In the genomic region with DNA sequence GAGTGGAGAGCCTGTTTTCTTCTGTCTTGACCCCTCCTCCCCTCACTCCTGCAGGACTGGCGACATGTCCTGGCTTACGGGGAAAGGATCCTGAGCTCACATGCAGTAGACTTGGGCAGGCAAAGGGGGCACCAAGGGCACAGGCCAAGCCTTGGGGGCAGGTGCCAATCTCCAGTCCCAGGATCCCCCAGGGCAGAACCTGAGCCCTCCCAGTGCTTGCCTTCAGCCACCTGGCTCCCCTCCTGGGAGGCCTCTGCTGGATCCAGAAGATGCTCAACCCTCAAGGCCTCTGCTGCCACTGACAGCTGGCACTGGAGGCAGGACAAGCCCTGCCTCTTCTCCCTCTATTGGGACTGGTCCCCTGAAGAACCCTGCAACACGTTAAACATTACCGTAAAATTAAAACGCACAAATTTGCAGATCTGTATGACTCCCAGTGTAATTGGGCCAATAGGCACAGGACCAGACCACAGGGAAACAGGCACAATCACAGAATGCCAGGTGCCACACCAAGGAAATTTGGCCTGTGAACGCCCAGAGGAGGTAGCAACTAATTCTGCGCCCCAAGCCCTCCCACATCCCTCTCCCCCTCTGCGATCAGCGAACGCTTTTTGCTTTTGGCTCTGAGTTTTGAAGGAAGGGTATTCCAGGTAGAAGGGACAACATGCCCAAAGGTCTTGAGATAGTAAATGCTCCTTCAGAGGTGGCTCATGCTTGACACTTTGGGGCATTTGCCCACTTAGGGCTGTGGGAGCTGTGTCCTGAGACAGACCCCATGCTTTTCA, we compare ENCODE assay signal across 1 cellular context.
TF ChIP-seq lines count a peak whose summit lies in the region.

No MANE protein-coding gene starts in this region.

TF ChIP-seq in K562, 482 proteins besides CTCF, POLR2A, EP300 and RAD21 (continued from another document):
- TF ChIP-seq MED1 (CRISPR knock-in tag; IDR thresholded peaks at IDR 0.05; ENCODE audit: borderline replicate concordance), result no peak
- peak; percentile 17; the same call in 1 of the 2 replicates for TF ChIP-seq ELF4 (CRISPR knock-in tag; IDR thresholded peaks at IDR 0.05)
- TF ChIP-seq ZNF589 (CRISPR knock-in tag; IDR thresholded peaks at IDR 0.05; ENCODE audit: low read depth), result no peak
- peak; percentile 64; the same call in 1 of the 2 replicates for TF ChIP-seq ZNF561 (CRISPR knock-in tag; conservative IDR thresholded peaks at IDR 0.05)
- TF ChIP-seq CHCHD3 (CRISPR knock-in tag; IDR thresholded peaks at IDR 0.05), result no peak
- TF ChIP-seq, protein P1, sequence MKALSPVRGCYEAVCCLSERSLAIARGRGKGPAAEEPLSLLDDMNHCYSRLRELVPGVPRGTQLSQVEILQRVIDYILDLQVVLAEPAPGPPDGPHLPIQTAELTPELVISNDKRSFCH (CRISPR knock-in tag; IDR thresholded peaks at IDR 0.05), result no peak
- TF ChIP-seq, protein P1 (tag; IDR thresholded peaks at IDR 0.05), result 0 out of 2 replicates have a peak, but pooled peaks have one; percentile 62
- TF ChIP-seq, protein P2, sequence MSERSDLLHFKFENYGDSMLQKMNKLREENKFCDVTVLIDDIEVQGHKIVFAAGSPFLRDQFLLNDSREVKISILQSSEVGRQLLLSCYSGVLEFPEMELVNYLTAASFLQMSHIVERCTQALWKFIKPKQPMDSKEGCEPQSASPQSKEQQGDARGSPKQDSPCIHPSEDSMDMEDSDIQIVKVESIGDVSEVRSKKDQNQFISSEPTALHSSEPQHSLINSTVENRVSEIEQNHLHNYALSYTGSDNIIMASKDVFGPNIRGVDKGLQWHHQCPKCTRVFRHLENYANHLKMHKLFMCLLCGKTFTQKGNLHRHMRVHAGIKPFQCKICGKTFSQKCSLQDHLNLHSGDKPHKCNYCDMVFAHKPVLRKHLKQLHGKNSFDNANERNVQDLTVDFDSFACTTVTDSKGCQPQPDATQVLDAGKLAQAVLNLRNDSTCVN (CRISPR knock-in tag; IDR thresholded peaks at IDR 0.05), result no peak
- 0 out of 2 replicates have a peak, but pooled peaks have one; percentile 18 for TF ChIP-seq NR2F6 (CRISPR knock-in tag; IDR thresholded peaks at IDR 0.05)
